ENCODE assay signal across 35 cellular contexts in genomic region chr7:127320974-127321373, GRCh38.
"Had no signal": no experiment of that assay in that cellular context is flagged by ENCODE, and none has a peak within 500 bp of the region (broad histone marks: within the 10 kb centered on the region; RNA-seq: fewer than 3 reads in every experiment).

No MANE protein-coding gene starts in this region.

- H3K27me3 ChIP-seq: MG63 had no signal

- DNase-seq: Karpas-422, Kasumi-1, MG63, MM.1S, MV-4-11, NCI-H1048, NCI-H1092, NCI-H1092 treated with DMSO at 0.1 percent for 48 hours, NCI-H1105, NCI-H1105 treated with DMSO at 0.1 percent for 48 hours, NCI-H1417, NCI-H1417 treated with DMSO at 0.1 percent for 48 hours, NCI-H1436, NCI-H1436 treated with DMSO at 0.1 percent for 48 hours, NCI-H146, NCI-H1694, NCI-H1694 treated with DMSO at 0.1 percent for 48 hours, NCI-H187, NCI-H187 treated with DMSO at 0.1 percent for 48 hours, NCI-H1930, NCI-H2029, NCI-H2029 treated with DMSO at 0.1 percent for 48 hours, NCI-H2081, NCI-H2081 treated with DMSO at 0.1 percent for 48 hours, NCI-H2107, NCI-H2171, NCI-H2171 treated with DMSO at 0.1 percent for 48 hours, NCI-H2227 treated with DMSO at 0.1 percent for 48 hours, NCI-H226, NCI-H345, NCI-H446, NCI-H446 treated with DMSO at 0.1 percent for 48 hours, NCI-H510A, NCI-H510A treated with DMSO at 0.1 percent for 48 hours, NCI-H524 had no signal

- H3K4me3 ChIP-seq: MG63 had no signal

- H3K36me3 ChIP-seq: MG63 had no signal

- H3K9me3 ChIP-seq: MG63 had no signal
